In genomic region chr10:48684463-48684791, GRCh38 we compare ENCODE assay signal across 20 cellular contexts. TPM values are rescaled to one million over a fixed set of nuclear protein-coding genes. Genes with fewer than 3 reads are reported as not detected.
A peak's percentile ranks its signal among the peaks of the same experiment; 100 is the strongest.
DNase-seq lines count a peak whose midpoint lies in the region; ATAC-seq, FAIRE-seq and TF ChIP-seq lines count a peak whose summit lies in the region.
"Had no signal": no experiment of that assay in that cellular context is flagged by ENCODE, and none has a peak within 500 bp of the region (broad histone marks: within the 10 kb centered on the region; RNA-seq: fewer than 3 reads in every experiment).

No MANE protein-coding gene starts in this region.

- no peak for FAIRE-seq in K562 (lab: Jason Lieb, UNC)

- peaks cover 23 to 24% of the 10 kb centered on the region in 2 experiments; a peak in 4 of 5 replicates for H3K27me3 ChIP-seq in K562 (ENCODE audit: control insufficient read depth in 2 of 2, insufficient read depth in 2 of 2, low read length in 2 of 2)
- H3K27me3 ChIP-seq: breast epithelium, gastrocnemius medialis, uterus had no signal

- 5% methylated on average over 6 of the region's 6 CpGs for WGBS in K562 (ENCODE audit: insufficient coverage, low coverage, missing lambda C conversion rate)

- intact Hi-C loops in K562 (cut with micrococcal nuclease), result no loop called here

- TF ChIP-seq EP300 in K562 (IDR thresholded peaks at IDR 0.05; ENCODE audit: low read length), result no peak

- DNase-seq in K562 (ENCODE audit: extremely low read depth in 1 of 4, low spot score in 3 of 4) (no peak), NCI-H2107 treated with DMSO at 0.1 percent for 48 hours (lab: John Stamatoyannopoulos, UW; ENCODE audit: unreplicated experiment) (no peak), endothelial cell (ENCODE audit: low spot score) (no peak)
- no peak for DNase-seq in activated naive CD4-positive, alpha-beta T cell treated with anti-CD3 and anti-CD28 coated beads, Interleukin-2, amount 50 U/mL, for 72 hours (ENCODE audit: low spot score in 2 of 2)
- DNase-seq in activated CD8-positive, alpha-beta memory T cell treated with anti-CD3 and anti-CD28 coated beads, Interleukin-2, amount 50 U/mL, for 4 hours, result no peak
- DNase-seq: activated CD4-positive, CD25-positive, alpha-beta regulatory T cell; dermis blood vessel endothelial cell; gastrocnemius medialis; GM23248; IMR-90; NCI-H2029; NCI-H510A treated with DMSO at 0.1 percent for 48 hours; T-helper 2 cell; uterus had no signal

- peak overlapping the region; percentile 97 for H3K27ac Mint-ChIP-seq in stimulated activated memory B cell treated with anti-CD40 and anti-IgM and Interleukin-4, amounts not matched to agents 10 μg/mL and 1 μg/mL and 100 μg/mL, for 72 hours
- H3K27ac Mint-ChIP-seq in activated naive CD4-positive, alpha-beta T cell treated with anti-CD3 and anti-CD28 coated beads, Interleukin-2, amount 50 U/mL, for 72 hours, result no peak overlapping the region
- no peak overlapping the region for H3K27ac Mint-ChIP-seq in endothelial cell (ENCODE audit: unreplicated experiment)
- H3K27ac Mint-ChIP-seq: activated T-helper 1 cell treated with anti-CD3 and anti-CD28 coated beads, Interleukin-12 subunit alpha, Interleukin-12 subunit beta, Interleukin-2, Interleukin-4 antibody, amounts not matched to agents 30 ng/mL and 10 ng/mL and 1 ng/mL, durations not matched to agents 14 hours and 24 hours and 36 hours had no signal

- POLR2A ChIA-PET in K562 (lab: Yijun Ruan, JAX), result interaction anchor here (0.7 to 1.3 kb wide), 3 partner anchors 10 to 229 kb away, joined by 3 to 5 read pairs (median 3); no protein-coding TSS in a partner anchor

- peaks cover 2% of the 10 kb centered on the region for H3K9me3 Mint-ChIP-seq in stimulated activated memory B cell treated with anti-CD40 and anti-IgM and Interleukin-4, amounts not matched to agents 10 μg/mL and 1 μg/mL and 100 μg/mL, for 72 hours
- no peaks in the 10 kb centered on the region for H3K9me3 Mint-ChIP-seq in activated naive CD4-positive, alpha-beta T cell treated with anti-CD3 and anti-CD28 coated beads, Interleukin-2, amount 50 U/mL, for 72 hours
- no peaks in the 10 kb centered on the region for H3K9me3 Mint-ChIP-seq in endothelial cell (ENCODE audit: unreplicated experiment)
- H3K9me3 Mint-ChIP-seq: activated T-helper 1 cell treated with anti-CD3 and anti-CD28 coated beads, Interleukin-12 subunit alpha, Interleukin-12 subunit beta, Interleukin-2, Interleukin-4 antibody, amounts not matched to agents 30 ng/mL and 10 ng/mL and 1 ng/mL, durations not matched to agents 14 hours and 24 hours and 36 hours had no signal

- H3K4me1 ChIP-seq in K562 (replicated peaks in 1 of 2; ENCODE audit: control insufficient read depth in 2 of 2, insufficient read depth in 2 of 2, low read length in 2 of 2), result peaks cover 0 to 7% of the 10 kb centered on the region in 2 experiments; a peak in 1 of 5 replicates
- H3K4me1 ChIP-seq: breast epithelium, gastrocnemius medialis, uterus had no signal

- no peaks in the 10 kb centered on the region for H3K9me3 ChIP-seq in K562 (replicated peaks; ENCODE audit: control insufficient read depth, insufficient read depth, low read depth, low read length)
- H3K9me3 ChIP-seq: breast epithelium, gastrocnemius medialis, uterus had no signal

- no peaks in the 10 kb centered on the region for H3K27me3 Mint-ChIP-seq in stimulated activated memory B cell treated with anti-CD40 and anti-IgM and Interleukin-4, amounts not matched to agents 10 μg/mL and 1 μg/mL and 100 μg/mL, for 72 hours
- no peaks in the 10 kb centered on the region for H3K27me3 Mint-ChIP-seq in endothelial cell (ENCODE audit: unreplicated experiment)

- H3K4me1 Mint-ChIP-seq in stimulated activated memory B cell treated with anti-CD40 and anti-IgM and Interleukin-4, amounts not matched to agents 10 μg/mL and 1 μg/mL and 100 μg/mL, for 72 hours, result peaks cover 55% of the 10 kb centered on the region
- no peaks in the 10 kb centered on the region for H3K4me1 Mint-ChIP-seq in endothelial cell (ENCODE audit: unreplicated experiment)

- H3K9ac ChIP-seq in K562 (ENCODE audit: insufficient read depth in 1 of 2, low read depth in 2 of 2, low read length in 2 of 2), result no peak overlapping the region
- H3K9ac ChIP-seq: GM23248 had no signal

- in situ Hi-C loops in K562 (cut with MboI), result no loop called here

- peak overlapping the region; percentile 60; the same call in 1 of the 2 replicates for H3K4me3 ChIP-seq in GM08714 (ENCODE audit: low read length)
- H3K4me3 ChIP-seq in K562, result no peak overlapping the region
- H3K4me3 ChIP-seq: GM23248, uterus had no signal

- peak overlapping the region; percentile 88 for H3K4me3 Mint-ChIP-seq in stimulated activated memory B cell treated with anti-CD40 and anti-IgM and Interleukin-4, amounts not matched to agents 10 μg/mL and 1 μg/mL and 100 μg/mL, for 72 hours
- no peak overlapping the region for H3K4me3 Mint-ChIP-seq in endothelial cell (ENCODE audit: unreplicated experiment)
- H3K4me3 Mint-ChIP-seq: activated T-helper 1 cell treated with anti-CD3 and anti-CD28 coated beads, Interleukin-12 subunit alpha, Interleukin-12 subunit beta, Interleukin-2, Interleukin-4 antibody, amounts not matched to agents 30 ng/mL and 10 ng/mL and 1 ng/mL, durations not matched to agents 14 hours and 24 hours and 36 hours had no signal

- no peak for TF ChIP-seq RAD21 in K562 (CRISPR knock-in tag; conservative IDR thresholded peaks at IDR 0.05 in 1 of 2, IDR thresholded peaks at IDR 0.05 in 1 of 2)

- H2AFZ ChIP-seq in K562 (ENCODE audit: low read depth, low read length), result no peak overlapping the region
- H2AFZ ChIP-seq: GM23248 had no signal

- CTCF ChIA-PET in K562 (lab: Yijun Ruan, JAX; ENCODE audit: low intra/inter-chr PET ratio), result no interaction called here

- ATAC-seq in HG03039 (IDR thresholded peaks at IDR 0.05; ENCODE audit: unreplicated experiment), result peak; percentile 6
- peak; percentile 33; the same call in 2 of the 3 replicates for ATAC-seq in K562
- ATAC-seq in stimulated activated memory B cell treated with anti-CD40 and anti-IgM and Interleukin-4, amounts not matched to agents 10 μg/mL and 1 μg/mL and 100 μg/mL, for 72 hours, result no peak
- ATAC-seq in activated naive CD4-positive, alpha-beta T cell treated with anti-CD3 and anti-CD28 coated beads, Interleukin-2, amount 50 U/mL, for 72 hours, result no peak
- ATAC-seq: gastrocnemius medialis had no signal

- TF ChIP-seq POLR2A in K562 (conservative IDR thresholded peaks at IDR 0.05), result no peak

- BruUV-seq in K562 (replicated peaks; lab: Mats Ljungman, UMichigan), result no TSS peak

- H3K9me1 ChIP-seq in K562 (ENCODE audit: control insufficient read depth, insufficient read depth, low read length), result no peaks in the 10 kb centered on the region

- no peaks in the 10 kb centered on the region for H3K79me2 ChIP-seq in K562 (ENCODE audit: control insufficient read depth, insufficient read depth, low read length)

- peaks cover 41% of the 10 kb centered on the region for H3K36me3 Mint-ChIP-seq in stimulated activated memory B cell treated with anti-CD40 and anti-IgM and Interleukin-4, amounts not matched to agents 10 μg/mL and 1 μg/mL and 100 μg/mL, for 72 hours
- H3K36me3 Mint-ChIP-seq in activated naive CD4-positive, alpha-beta T cell treated with anti-CD3 and anti-CD28 coated beads, Interleukin-2, amount 50 U/mL, for 72 hours, result no peaks in the 10 kb centered on the region
- H3K36me3 Mint-ChIP-seq in endothelial cell (ENCODE audit: low read depth, unreplicated experiment), result no peaks in the 10 kb centered on the region

- H3K4me2 ChIP-seq in K562 (ENCODE audit: insufficient read depth, low read length), result no peak overlapping the region

- TF ChIP-seq CTCF in K562 (IDR thresholded peaks at IDR 0.05 in 2 of 3, conservative IDR thresholded peaks at IDR 0.05 in 1 of 3; ENCODE audit: insufficient read depth in 2 of 3, low read depth in 1 of 3, low read length in 3 of 3) (no peak), endothelial cell (IDR thresholded peaks at IDR 0.05; ENCODE audit: unreplicated experiment) (no peak)

- H3K36me3 ChIP-seq in K562 (ENCODE audit: control insufficient read depth, insufficient read depth, low read length), result no peaks in the 10 kb centered on the region
- H3K36me3 ChIP-seq: breast epithelium, gastrocnemius medialis, uterus had no signal

- H3K27ac ChIP-seq in K562 (ENCODE audit: extremely low read depth, low read depth, low read length), result no peak overlapping the region
- H3K27ac ChIP-seq: gastrocnemius medialis, GM23248, uterus had no signal

- H4K20me1 ChIP-seq in K562 (replicated peaks; ENCODE audit: control insufficient read depth, insufficient read depth, low read length), result no peaks in the 10 kb centered on the region

TF ChIP-seq in K562, 482 proteins besides CTCF, POLR2A, EP300 and RAD21 (continues in another document):
- TF ChIP-seq RBM34 (IDR thresholded peaks at IDR 0.05; ENCODE audit: borderline replicate concordance, insufficient read depth, low read length) (no peak), ZNF24 (IDR thresholded peaks at IDR 0.05) (no peak), KAT7 (CRISPR knock-in tag; IDR thresholded peaks at IDR 0.05; ENCODE audit: borderline replicate concordance) (no peak), MCM7 (IDR thresholded peaks at IDR 0.05) (no peak), JUND (IDR thresholded peaks at IDR 0.05; ENCODE audit: borderline replicate concordance, low read depth, low read length) (no peak), JUND (tag; IDR thresholded peaks at IDR 0.05; ENCODE audit: borderline replicate concordance, low read depth, low read length) (no peak)

RNA-seq across cellular contexts. Expression of gene WDFY4, which starts 0.2 kb away (rescaled TPM):
- total RNA-seq in K562 (2011; cell fraction: chromatin; rRNA removed; ENCODE audit: low replicate concordance), result 0.05 TPM in 1 of 2 replicates, not detected in the other
- total RNA-seq in K562 (2011; cell fraction: nucleolus; rRNA removed), result not detected in 2 replicates
- not detected in 2 replicates for total RNA-seq in K562 (2011; cell fraction: nucleoplasm; rRNA removed)
- total RNA-seq in K562 (2014; rRNA removed), result not detected in 2 replicates
- total RNA-seq in K562 (2014; rRNA removed; fragmentation: Illumina TruSeq; extraction: Trizol), result not detected in 2 replicates
- not detected in 2 replicates for total RNA-seq in K562 (2015; rRNA removed; fragmentation: Illumina TruSeq; extraction: Trizol)
- 0.02 and 0.29 TPM in 2 replicates for total RNA-seq in K562 (2021)
- polyA plus RNA-seq in K562 (2011; rRNA removed), result 0.05 TPM in 1 of 2 replicates, not detected in the other
- polyA plus RNA-seq in K562 (2011; cell fraction: cytosol; rRNA removed), result 0.01 and 0.03 TPM in 2 replicates
- polyA plus RNA-seq in K562 (2011; cell fraction: nucleus; rRNA removed), result 0.09 TPM in 1 of 2 replicates, not detected in the other
- 0.03 and 0.58 TPM in 2 replicates for polyA plus RNA-seq in K562 (2012)
- 0.08 TPM in 1 of 2 replicates, not detected in the other for polyA plus RNA-seq in K562 (2014; fragmentation: Illumina TruSeq; extraction: Trizol)
- under 1 TPM in 1 of 2 experiments, not detected in 1; 0.01 TPM for polyA plus RNA-seq in K562 (2014; fragmentation: Nextera tagmentation; extraction: Ambion mirVana)
- 0.01 TPM in 1 of 2 replicates, not detected in the other for polyA plus RNA-seq in K562 (2014; rRNA removed)
- polyA minus RNA-seq in K562 (2011; rRNA and poly(A)+ RNA removed), result not detected in 2 replicates
- not detected in 2 replicates for polyA minus RNA-seq in K562 (2011; cell fraction: cytosol; rRNA and poly(A)+ RNA removed)
- polyA minus RNA-seq in K562 (2011; cell fraction: nucleus; rRNA and poly(A)+ RNA removed), result not detected in 2 replicates
- total RNA-seq in activated naive CD4-positive, alpha-beta T cell treated with anti-CD3 and anti-CD28 coated beads, Interleukin-2, amount 50 U/mL, for 72 hours, result under 1 TPM; 0.09 to 0.25 TPM
- 0.54 TPM for total RNA-seq in endothelial cell (ENCODE audit: unreplicated experiment)
- total RNA-seq: epithelial cell of proximal tubule, GM23248, IMR-90 had no signal
- polyA plus RNA-seq: GM23248, IMR-90 had no signal

Comparison
In these comparisons a context has a peak if more than half of its experiments do, and no peak if none do; other contexts are left out.
1. ATAC-seq: peak in HG03039 (single experiment) and K562 (single experiment); none in stimulated activated memory B cell treated with anti-CD40 and anti-IgM and Interleukin-4, amounts not matched to agents 10 μg/mL and 1 μg/mL and 100 μg/mL, for 72 hours (single experiment) and activated naive CD4-positive, alpha-beta T cell treated with anti-CD3 and anti-CD28 coated beads, Interleukin-2, amount 50 U/mL, for 72 hours (0 of 2).